In genomic region chr6:30717129-30717844, GRCh38 we compare ENCODE assay signal across 8 cellular contexts. TPM values are rescaled to one million over a fixed set of nuclear protein-coding genes. Genes with fewer than 3 reads are reported as not detected.
DNase-seq lines count a peak whose midpoint lies in the region; ATAC-seq, FAIRE-seq and TF ChIP-seq lines count a peak whose summit lies in the region.

Gene MDC1, minus strand, starts transcription at chr6:30717281. Its CDS starts 2,106 bp downstream, at chr6:30715175.

- H3K9me3 ChIP-seq in IMR-90 (ENCODE audit: control insufficient read depth, insufficient read depth, low read length): no peaks in the 10 kb centered on the region
- H3K9me3 ChIP-seq in endothelial cell of umbilical vein (replicated peaks; ENCODE audit: control insufficient read depth, insufficient read depth, low read length): no peaks in the 10 kb centered on the region

- peak within 1 kb of the TSS; percentile 83 for H3K14ac ChIP-seq in IMR-90 (replicated peaks; ENCODE audit: low read depth, low read length)

- peak within 1 kb of the TSS; percentile 50 for H2BK120ac ChIP-seq in IMR-90 (ENCODE audit: low read depth, low read length)

- ATAC-seq in GM21528 (IDR thresholded peaks at IDR 0.05; ENCODE audit: low FRiP score, unreplicated experiment) (peak; percentile 71), IMR-90 (ENCODE audit: low read depth) (peak; percentile 77)

- peak within 1 kb of the TSS; percentile 59 for H2BK15ac ChIP-seq in IMR-90 (ENCODE audit: low read depth, low read length)

- peaks cover 4% of the 10 kb centered on the region; the same call in 1 of the 2 replicates for H3K4me1 ChIP-seq in IMR-90 (ENCODE audit: control insufficient read depth, insufficient read depth, low read length)
- H3K4me1 ChIP-seq in endothelial cell of umbilical vein (ENCODE audit: control insufficient read depth, extremely low read depth, insufficient read depth, low read length): peaks cover 23% of the 10 kb centered on the region

- peak within 1 kb of the TSS; percentile 92 for H3K4ac ChIP-seq in IMR-90 (ENCODE audit: low read depth, low read length)

- peaks cover 35% of the 10 kb centered on the region for H3K79me2 ChIP-seq in endothelial cell of umbilical vein (ENCODE audit: control insufficient read depth, insufficient read depth, low read length)

- intact Hi-C loops in IMR-90 (cut with micrococcal nuclease) (loop anchor here (1.0 kb wide), 1 partner anchor 26 kb away; no protein-coding TSS in a partner anchor), endothelial cell of umbilical vein (cut with micrococcal nuclease) (loop anchor here (1.0 kb wide), 3 partner anchors 30 to 100 kb away; partner anchors contain the start of genes MRPS18B and PPP1R10)

- dilution Hi-C loops in IMR-90 (cut with HindIII; ENCODE audit: low sequenced_read_pairs, unreplicated experiment): no loop called here
- dilution Hi-C loops in endothelial cell of umbilical vein (cut with MboI; ENCODE audit: extremely low pct_ligation_motif_present, low sequenced_read_pairs): no loop called here

- FAIRE-seq in endothelial cell of umbilical vein (lab: Jason Lieb, UNC): peak; percentile 100

- TF ChIP-seq CTCF in IMR-90 (conservative IDR thresholded peaks at IDR 0.05; ENCODE audit: low read depth, low read length): peak; percentile 29; the same call in 1 of the 2 replicates
- TF ChIP-seq CTCF in endothelial cell of umbilical vein (IDR thresholded peaks at IDR 0.05; ENCODE audit: extremely low read depth in 1 of 2, insufficient read depth in 1 of 2, low read depth in 1 of 2, low read length in 2 of 2): peak in 1 of 2 donors; percentile 34

- H2AK5ac ChIP-seq in IMR-90 (ENCODE audit: low read depth, low read length): peak within 1 kb of the TSS; percentile 99

- DNase-seq in DMS114 treated with DMSO at 0.1 percent for 48 hours (lab: John Stamatoyannopoulos, UW; ENCODE audit: unreplicated experiment): peak; percentile 100
- peak; percentile 100 for DNase-seq in IMR-90
- DNase-seq in OCI-M1 (lab: John Stamatoyannopoulos, UW): peak; percentile 100
- DNase-seq in activated T-cell treated with anti-CD3 and anti-CD28 coated beads for 24 hours (ENCODE audit: low read depth): peak; percentile 99
- peak; percentile 100 for DNase-seq in endothelial cell of umbilical vein (ENCODE audit: low read depth, low spot score)
- peak; percentile 98 for DNase-seq in middle frontal gyrus (ENCODE audit: extremely low spot score, low spot score)
- peak; percentile 95 to 99 for DNase-seq in stimulated activated CD8-positive, alpha-beta memory T cell treated with anti-CD3 and anti-CD28 coated beads, Interleukin-2, amount 100 ng/mL, for 48 hours (ENCODE audit: low read depth in 2 of 2)

- peaks cover 17% of the 10 kb centered on the region for H3K36me3 ChIP-seq in IMR-90 (ENCODE audit: control insufficient read depth, insufficient read depth, low read length)
- H3K36me3 ChIP-seq in endothelial cell of umbilical vein (ENCODE audit: control insufficient read depth in 2 of 2, extremely low read depth in 1 of 2, insufficient read depth in 2 of 2, low read length in 2 of 2): peaks cover 0 to 9% of the 10 kb centered on the region in 2 experiments

- H3K56ac ChIP-seq in IMR-90 (ENCODE audit: extremely low read depth, insufficient read depth, low read length): peak within 1 kb of the TSS; percentile 96

- peaks cover 15 to 41% of the 10 kb centered on the region in 2 experiments for H3K79me1 ChIP-seq in IMR-90 (ENCODE audit: low read depth in 1 of 2, low read length in 2 of 2)

- no peak for TF ChIP-seq RAD21 in IMR-90 (IDR thresholded peaks at IDR 0.05; ENCODE audit: low read length)

- BruUV-seq in IMR-90 (replicated peaks; lab: Mats Ljungman, UMichigan): no TSS peak
- BruUV-seq in endothelial cell of umbilical vein (replicated peaks; lab: Mats Ljungman, UMichigan): no TSS peak

- H4K20me1 ChIP-seq in IMR-90 (ENCODE audit: insufficient read depth, low read length) (peaks cover 10% of the 10 kb centered on the region), endothelial cell of umbilical vein (replicated peaks; ENCODE audit: control insufficient read depth, extremely low read depth, insufficient read depth, low read length) (no peaks in the 10 kb centered on the region)

- in situ Hi-C loops in IMR-90 (cut with MboI; ENCODE audit: low sequenced_read_pairs): no loop called here

- H3K4me2 ChIP-seq in IMR-90 (ENCODE audit: low read depth, low read length) (peak within 1 kb of the TSS; percentile 90), endothelial cell of umbilical vein (ENCODE audit: insufficient read depth, low read length) (peak within 1 kb of the TSS; percentile 92)

- H2AFZ ChIP-seq in IMR-90 (replicated peaks; ENCODE audit: low read length, poor library complexity) (peak within 1 kb of the TSS; percentile 95), endothelial cell of umbilical vein (ENCODE audit: low read depth, low read length) (peak within 1 kb of the TSS; percentile 47)

- peak within 1 kb of the TSS; percentile 79 for H2AK9ac ChIP-seq in IMR-90 (replicated peaks; ENCODE audit: low read depth, low read length, poor library complexity)

- H2BK5ac ChIP-seq in IMR-90 (ENCODE audit: low read depth, low read length, poor library complexity, severe bottlenecking): peak within 1 kb of the TSS; percentile 91

- peak within 1 kb of the TSS; percentile 76 for H3K9ac ChIP-seq in IMR-90 (ENCODE audit: low read depth, low read length)
- H3K9ac ChIP-seq in endothelial cell of umbilical vein (replicated peaks; ENCODE audit: extremely low read depth, insufficient read depth, low read length): peak within 1 kb of the TSS; percentile 82

- TF ChIP-seq POLR2A in IMR-90 (IDR thresholded peaks at IDR 0.05; ENCODE audit: low read depth, low read length): peak; percentile 64
- peak; percentile 82 for TF ChIP-seq POLR2A in endothelial cell of umbilical vein (IDR thresholded peaks at IDR 0.05; ENCODE audit: low read depth, low read length)

- peaks cover 5% of the 10 kb centered on the region for H3K9me1 ChIP-seq in IMR-90 (ENCODE audit: insufficient read depth, low read length)
- H3K9me1 ChIP-seq in endothelial cell of umbilical vein (replicated peaks; ENCODE audit: control insufficient read depth, extremely low read depth, insufficient read depth, low read length): no peaks in the 10 kb centered on the region

- H3K18ac ChIP-seq in IMR-90 (ENCODE audit: low read depth, low read length): peak within 1 kb of the TSS; percentile 48

- POLR2A ChIA-PET in IMR-90 (lab: Charles Lee; ENCODE audit: unreplicated experiment): interaction anchor here (0.6 kb wide), 1 partner anchor 146 kb away, joined by 3 read pairs; the partner anchor contains the start of gene ABCF1
- POLR2A ChIA-PET in endothelial cell of umbilical vein (lab: Charles Lee): interaction anchor here (0.8 to 2.9 kb wide), 7 partner anchors 12 to 102 kb away, joined by 3 to 18 read pairs (median 6); partner anchors contain the start of gene NRM

- no peaks in the 10 kb centered on the region for H3K27me3 ChIP-seq in IMR-90 (ENCODE audit: control insufficient read depth, insufficient read depth, low read length)
- H3K27me3 ChIP-seq in endothelial cell of umbilical vein (ENCODE audit: control insufficient read depth in 2 of 2, insufficient read depth in 2 of 2, low read length in 2 of 2): no peaks in the 10 kb centered on the region

- peak within 1 kb of the TSS; percentile 8; the same call in 1 of the 2 replicates for H2BK20ac ChIP-seq in IMR-90 (ENCODE audit: low read depth, low read length)

- H3K4me3 ChIP-seq in IMR-90 (ENCODE audit: insufficient read depth, low read depth, low read length) (peak within 1 kb of the TSS; percentile 61), endothelial cell of umbilical vein (replicated peaks in 1 of 3; ENCODE audit: insufficient read depth in 1 of 3, low read depth in 1 of 3, low read length in 3 of 3) (peak within 1 kb of the TSS; percentile 7 to 80 (median 72))

- peak within 1 kb of the TSS; percentile 78 for H3K27ac ChIP-seq in IMR-90 (ENCODE audit: insufficient read depth, low read length)
- peak within 1 kb of the TSS; percentile 82 for H3K27ac ChIP-seq in endothelial cell of umbilical vein (ENCODE audit: insufficient read depth, low read depth, low read length)

- 0% methylated on average over 31 of the region's 48 CpGs; no CpG with 5 or more reads in 1 of the 2 experiments for WGBS in IMR-90 (ENCODE audit: extremely low coverage in 2 of 2, insufficient read length in 1 of 2), 2 experiments

- CTCF ChIA-PET in IMR-90 (lab: Yijun Ruan, JAX): no interaction called here
- CTCF ChIA-PET in endothelial cell of umbilical vein (lab: Charles Lee): interaction anchor here (0.6 to 1.8 kb wide), 15 partner anchors 10 to 370 kb away, joined by 3 to 29 read pairs (median 5); partner anchors contain the start of gene NRM

- peak within 1 kb of the TSS; percentile 55 for H4K5ac ChIP-seq in IMR-90 (ENCODE audit: low read depth, low read length)

- H3K23ac ChIP-seq in IMR-90 (ENCODE audit: low read depth, low read length): peak within 1 kb of the TSS; percentile 84

- peak within 1 kb of the TSS; percentile 84 to 96 for H4K8ac ChIP-seq in IMR-90 (ENCODE audit: low read depth in 2 of 2, low read length in 2 of 2)

- peak within 1 kb of the TSS; percentile 97 for H4K91ac ChIP-seq in IMR-90 (ENCODE audit: insufficient read depth, low read depth, low read length)

TF ChIP-seq in IMR-90, 13 proteins besides CTCF, POLR2A, EP300 and RAD21 (continues in another document):
- TF ChIP-seq FOS (IDR thresholded peaks at IDR 0.05; ENCODE audit: low read depth, low read length) (peak; percentile 71), MAFK (IDR thresholded peaks at IDR 0.05; ENCODE audit: low read depth, low read length) (peak; percentile 93), NFE2L2 (IDR thresholded peaks at IDR 0.05; ENCODE audit: low read depth, low read length) (peak; percentile 76; the same call in 1 of the 2 replicates)

TF ChIP-seq in endothelial cell of umbilical vein, 7 proteins besides CTCF, POLR2A, EP300 and RAD21 (continues in another document):
- TF ChIP-seq JUN (IDR thresholded peaks at IDR 0.05; ENCODE audit: borderline replicate concordance, insufficient read depth, insufficient read length, low read depth): peak; percentile 17
- peak; percentile 40 for TF ChIP-seq MYC (IDR thresholded peaks at IDR 0.05; ENCODE audit: low read depth, low read length)
- peak; percentile 95 for TF ChIP-seq POLR2AphosphoS5 (IDR thresholded peaks at IDR 0.05; ENCODE audit: insufficient read depth, low read depth, low read length)

RNA-seq across cellular contexts. Expression of gene MDC1, which starts in this region (rescaled TPM):
- total RNA-seq in IMR-90 (2012; rRNA removed) (3.6 and 4.5 TPM in 2 replicates), endothelial cell of umbilical vein (42.3 and 43.6 TPM in 2 replicates)
- polyA plus RNA-seq in IMR-90 (2012; rRNA removed) (12.1 and 12.4 TPM in 2 replicates), endothelial cell of umbilical vein (15.6 and 16.8 TPM in 2 replicates)
- 6.0 and 8.0 TPM in 2 replicates for polyA plus RNA-seq in IMR-90 (2012; cell fraction: cytosol; rRNA removed)
- 30.2 and 33.9 TPM in 2 replicates for polyA plus RNA-seq in IMR-90 (2012; cell fraction: nucleus; rRNA removed; ENCODE audit: low replicate concordance)
- polyA plus RNA-seq in endothelial cell of umbilical vein (2011; cell fraction: cytosol; rRNA removed): 13.0 and 13.4 TPM in 2 replicates
- 36.2 and 49.0 TPM in 2 replicates for polyA plus RNA-seq in endothelial cell of umbilical vein (2011; cell fraction: nucleus; rRNA removed)
- polyA plus RNA-seq in endothelial cell of umbilical vein (2012): 16.8 and 20.4 TPM in 2 replicates
- polyA minus RNA-seq in endothelial cell of umbilical vein: 14.6 and 17.6 TPM in 2 replicates
- polyA minus RNA-seq in endothelial cell of umbilical vein (2011; cell fraction: cytosol; rRNA and poly(A)+ RNA removed): 20.7 TPM
- polyA minus RNA-seq in endothelial cell of umbilical vein (2011; cell fraction: nucleus; rRNA and poly(A)+ RNA removed): 11.9 and 14.6 TPM in 2 replicates

Comparison
In these comparisons a context has a peak if more than half of its experiments do, and no peak if none do; other contexts are left out.
1. Peak in every context shown above with its lines: DNase-seq, ATAC-seq, H3K4me3 ChIP-seq and H3K27ac ChIP-seq.